In the genomic region with DNA sequence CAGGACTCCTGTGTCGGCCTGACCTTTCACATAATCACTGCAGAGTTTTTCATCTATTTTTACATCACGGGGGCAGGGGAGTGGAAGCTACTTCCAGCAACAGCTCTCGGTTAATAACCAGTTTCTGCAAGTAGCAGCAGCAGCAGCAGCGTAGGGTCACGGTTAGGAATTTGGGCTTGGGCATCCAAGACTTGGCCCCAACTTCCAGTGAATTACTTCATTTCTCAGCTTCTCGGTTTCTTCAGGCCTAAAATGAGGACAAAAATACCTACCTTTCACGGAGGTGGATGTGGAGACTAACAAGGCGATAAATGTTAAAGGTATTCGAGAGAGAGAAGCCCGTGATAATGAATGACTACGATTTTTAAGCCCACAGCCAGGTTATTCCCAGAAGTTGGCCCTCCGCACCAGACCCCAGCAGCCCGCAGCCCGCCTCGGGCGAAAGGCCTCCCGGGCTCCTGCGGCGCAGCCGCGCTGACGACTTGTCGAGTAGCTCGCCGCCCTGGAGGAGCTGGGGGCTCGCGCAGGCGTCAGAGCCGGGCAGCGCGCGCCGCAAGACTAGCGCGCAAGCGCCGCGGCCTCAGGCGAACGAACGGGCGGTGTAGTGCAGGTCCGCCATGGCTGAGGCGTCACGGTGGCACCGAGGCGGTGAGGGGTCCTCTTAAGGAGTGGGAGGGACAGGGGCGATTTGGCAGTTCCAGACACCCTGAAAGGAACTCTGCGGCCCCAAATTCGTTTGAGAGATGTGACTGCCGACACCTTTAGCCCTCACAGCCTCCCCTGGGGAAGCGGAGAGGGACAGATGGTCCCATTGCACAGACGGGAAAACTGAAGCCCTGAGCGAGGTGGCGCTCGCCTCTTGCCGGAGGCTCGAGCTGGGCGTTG, we compare ENCODE assay signal across 8 cellular contexts. TPM values are rescaled to one million over a fixed set of nuclear protein-coding genes. Genes with fewer than 3 reads are reported as not detected.
A peak's percentile ranks its signal among the peaks of the same experiment; 100 is the strongest.
DNase-seq lines count a peak whose midpoint lies in the region; ATAC-seq, FAIRE-seq and TF ChIP-seq lines count a peak whose summit lies in the region.

A gene (plus strand): TSS at position 583 of the 885 bp plus-strand sequence. CDS start 35 bp downstream, at position 618.

- peaks cover 29% of the 10 kb centered on the region for H3K4me1 Mint-ChIP-seq in CD4-positive, alpha-beta T cell (ENCODE audit: low read depth)

- peak within 1 kb of the TSS; percentile 86 for H3K4me3 Mint-ChIP-seq in CD4-positive, alpha-beta T cell

- intact Hi-C loops in CD4-positive, alpha-beta T cell (cut with DNase I, micrococcal nuclease) = loop anchor here in 1 of 2 experiments (5.0 kb wide), 1 partner anchor 132 kb away; no protein-coding TSS in a partner anchor

- peaks cover 4% of the 10 kb centered on the region for H3K27me3 Mint-ChIP-seq in CD4-positive, alpha-beta T cell

- no peak for FAIRE-seq in bronchial epithelial cell (lab: Jason Lieb, UNC)

- peaks cover 17% of the 10 kb centered on the region for H3K4me1 ChIP-seq in HUES48 (ENCODE audit: control insufficient read depth, insufficient read depth, low read length)

- no peaks in the 10 kb centered on the region for H3K9me3 Mint-ChIP-seq in CD4-positive, alpha-beta T cell

- no peaks in the 10 kb centered on the region for H3K9me3 ChIP-seq in CD4-positive, alpha-beta T cell (ENCODE audit: control insufficient read depth, low read length)
- H3K9me3 ChIP-seq in HUES48 (ENCODE audit: control insufficient read depth, insufficient read depth, low read length) (no peaks in the 10 kb centered on the region), WERI-Rb-1 (ENCODE audit: severe bottlenecking) (no peaks in the 10 kb centered on the region)

- TF ChIP-seq CTCF in CD4-positive, alpha-beta T cell (IDR thresholded peaks at IDR 0.05) = no peak
- TF ChIP-seq CTCF in WERI-Rb-1 (IDR thresholded peaks at IDR 0.05; ENCODE audit: low read depth, low read length) (0 out of 2 replicates have a peak, but pooled peaks have one; percentile 2), bronchial epithelial cell (IDR thresholded peaks at IDR 0.05; ENCODE audit: insufficient read depth, low read length, severe bottlenecking) (peak; percentile 8)

- CTCF ChIA-PET in CD4-positive, alpha-beta T cell (lab: Charles Lee) = no interaction called here

- POLR2A ChIA-PET in CD4-positive, alpha-beta T cell (lab: Charles Lee) = interaction anchor here (0.6 to 2.0 kb wide), 16 partner anchors 8 to 686 kb away, joined by 3 to 25 read pairs (median 3); a partner anchor contains a TSS

- peak; percentile 51 to 82 (median 69) for DNase-seq in CD4-positive, alpha-beta T cell
- DNase-seq in WERI-Rb-1 = peak; percentile 85
- DNase-seq in bronchial epithelial cell (ENCODE audit: low read depth) = peak; percentile 63
- peak; percentile 79 for DNase-seq in islet precursor cell
- DNase-seq in stimulated activated CD4-positive, alpha-beta T cell treated with anti-CD3 and anti-CD28 coated beads, Interleukin-12 subunit alpha, Interleukin-12 subunit beta, amount 100 ng/mL, for 48 hours (ENCODE audit: low read depth in 2 of 3, low spot score in 1 of 3) = peak; percentile 59 to 78 (median 77)
- no peak for DNase-seq in NCI-H2196 treated with DMSO at 0.1 percent for 48 hours (lab: John Stamatoyannopoulos, UW; ENCODE audit: unreplicated experiment)

- H3K4me3 ChIP-seq in HUES48 (ENCODE audit: low read depth, low read length) (peak within 1 kb of the TSS; percentile 64), WERI-Rb-1 (ENCODE audit: low read depth, low read length) (peak within 1 kb of the TSS; percentile 48), bronchial epithelial cell (ENCODE audit: low read depth, low read length) (peak within 1 kb of the TSS; percentile 47)

- peak within 1 kb of the TSS; percentile 60; the same call in 1 of the 2 replicates for H3K9ac ChIP-seq in HUES48 (ENCODE audit: low read depth, low read length)

- peak; percentile 96 for ATAC-seq in CD4-positive, alpha-beta T cell (ENCODE audit: poor library complexity)
- peak; percentile 69 for ATAC-seq in GM19468 (IDR thresholded peaks at IDR 0.05; ENCODE audit: extremely low read depth, unreplicated experiment)

- peaks cover 6% of the 10 kb centered on the region for H3K36me3 Mint-ChIP-seq in CD4-positive, alpha-beta T cell (ENCODE audit: low read depth)

- peak within 1 kb of the TSS; percentile 93 for H3K27ac Mint-ChIP-seq in CD4-positive, alpha-beta T cell

- H3K27ac ChIP-seq in CD4-positive, alpha-beta T cell (ENCODE audit: low read depth, low read length) = peak within 1 kb of the TSS; percentile 60
- H3K27ac ChIP-seq in HUES48 (ENCODE audit: low read depth, low read length) (no peak within 1 kb of the TSS), WERI-Rb-1 (peak within 1 kb of the TSS; percentile 55)

- H3K36me3 ChIP-seq in HUES48 (ENCODE audit: control insufficient read depth, insufficient read depth, low read length) (no peaks in the 10 kb centered on the region), WERI-Rb-1 (no peaks in the 10 kb centered on the region), bronchial epithelial cell (ENCODE audit: control insufficient read depth, insufficient read depth, low read length) (no peaks in the 10 kb centered on the region)

- no peaks in the 10 kb centered on the region for H3K27me3 ChIP-seq in CD4-positive, alpha-beta T cell (ENCODE audit: control insufficient read depth, insufficient read depth, low read length)
- H3K27me3 ChIP-seq in HUES48 (ENCODE audit: control insufficient read depth, insufficient read depth, low read length) = no peaks in the 10 kb centered on the region
- H3K27me3 ChIP-seq in WERI-Rb-1 (ENCODE audit: insufficient read depth, low read depth, severe bottlenecking) = no peaks in the 10 kb centered on the region
- no peaks in the 10 kb centered on the region for H3K27me3 ChIP-seq in bronchial epithelial cell (ENCODE audit: control insufficient read depth, insufficient read depth, low read length)

RNA-seq across cellular contexts. Expression of the gene that starts here (rescaled TPM):
- not detected for total RNA-seq in CD4-positive, alpha-beta T cell
- total RNA-seq in bronchial epithelial cell = not detected in 2 replicates

Comparison
In these comparisons a context has a peak if more than half of its experiments do, and no peak if none do; other contexts are left out.
1. Peak in DNase-seq, ATAC-seq and H3K27ac ChIP-seq in CD4-positive, alpha-beta T cell; RNA of the gene not detected or under 1 TPM.
2. Peak in DNase-seq and H3K4me3 ChIP-seq in bronchial epithelial cell; RNA of the gene not detected or under 1 TPM.